16 cellular contexts compared by ENCODE assay signal in the genomic region with DNA sequence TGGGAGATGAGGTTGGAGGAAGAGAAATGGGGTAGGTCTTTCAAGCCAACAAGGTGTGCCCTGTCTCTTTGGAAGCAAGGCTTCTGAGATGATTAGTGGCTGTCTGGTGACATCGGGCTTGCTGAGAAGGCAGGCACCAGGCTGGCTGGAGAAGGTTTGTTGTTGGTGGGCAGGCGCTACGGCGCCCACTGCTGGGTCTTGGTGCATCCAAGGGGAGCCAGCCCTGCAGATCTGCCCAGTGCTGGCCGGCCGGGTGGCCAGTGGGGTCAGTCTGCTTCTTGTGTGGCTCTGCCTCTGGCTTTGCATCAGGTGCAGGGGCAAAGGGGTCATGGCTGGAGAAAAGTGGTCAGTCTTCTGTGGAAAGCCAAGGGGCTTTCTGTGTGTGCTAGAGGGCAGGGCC.
"Had no signal": no experiment of that assay in that cellular context is flagged by ENCODE, and none has a peak within 500 bp of the region (broad histone marks: within the 10 kb centered on the region; RNA-seq: fewer than 3 reads in every experiment).

No MANE protein-coding gene starts in this region.

- H3K27me3 ChIP-seq: tibial nerve had no signal

- H3K9me3 ChIP-seq: tibial nerve had no signal

- DNase-seq: activated CD4-positive, alpha-beta T cell treated with anti-CD3 and anti-CD28 coated beads for 4 hours; activated CD8-positive, alpha-beta memory T cell treated with anti-CD3 and anti-CD28 coated beads, Interleukin-2, amount 50 U/mL, for 4 hours; activated CD8-positive, alpha-beta T cell treated with anti-CD3 and anti-CD28 coated beads for 36 hours; activated naive CD8-positive, alpha-beta T cell treated with anti-CD3 and anti-CD28 coated beads, Interleukin-2, amount 10 ng/mL, durations not matched to agents 7 days and 5 days; activated T-cell treated with anti-CD3 and anti-CD28 coated beads, Interleukin-2, amount 50 U/mL, for 72 hours; anterior cingulate cortex; foreskin melanocyte; naive thymus-derived CD4-positive, alpha-beta T cell; occipital lobe; small intestine; T-cell had no signal

- H3K27ac ChIP-seq: VCaP had no signal

- H3K4me3 ChIP-seq: tibial nerve had no signal

- H3K4me3 Mint-ChIP-seq: activated CD8-positive, alpha-beta T cell treated with anti-CD3 and anti-CD28 coated beads for 36 hours; activated naive CD8-positive, alpha-beta T cell treated with anti-CD3 and anti-CD28 coated beads, Interleukin-2, amount 10 ng/mL, durations not matched to agents 7 days and 5 days; activated T-cell treated with anti-CD3 and anti-CD28 coated beads, Interleukin-2, amount 50 U/mL, for 72 hours; naive thymus-derived CD4-positive, alpha-beta T cell; stimulated activated effector memory CD8-positive, alpha-beta T cell treated with anti-CD3 and anti-CD28 coated beads, Interleukin-12 subunit alpha, Interleukin-12 subunit beta, amount 100 ng/mL, for 72 hours; T-cell had no signal

- H3K36me3 Mint-ChIP-seq: activated naive CD8-positive, alpha-beta T cell treated with anti-CD3 and anti-CD28 coated beads, Interleukin-2, amount 10 ng/mL, durations not matched to agents 7 days and 5 days; naive thymus-derived CD4-positive, alpha-beta T cell; stimulated activated effector memory CD8-positive, alpha-beta T cell treated with anti-CD3 and anti-CD28 coated beads, Interleukin-12 subunit alpha, Interleukin-12 subunit beta, amount 100 ng/mL, for 72 hours; T-cell had no signal

- H3K27ac Mint-ChIP-seq: activated CD8-positive, alpha-beta T cell treated with anti-CD3 and anti-CD28 coated beads for 36 hours; activated naive CD8-positive, alpha-beta T cell treated with anti-CD3 and anti-CD28 coated beads, Interleukin-2, amount 10 ng/mL, durations not matched to agents 7 days and 5 days; activated T-cell treated with anti-CD3 and anti-CD28 coated beads, Interleukin-2, amount 50 U/mL, for 72 hours; naive thymus-derived CD4-positive, alpha-beta T cell; stimulated activated effector memory CD8-positive, alpha-beta T cell treated with anti-CD3 and anti-CD28 coated beads, Interleukin-12 subunit alpha, Interleukin-12 subunit beta, amount 100 ng/mL, for 72 hours; T-cell had no signal

- FAIRE-seq: endothelial cell of umbilical vein, keratinocyte, small intestine had no signal

- H3K9me3 Mint-ChIP-seq: activated CD8-positive, alpha-beta T cell treated with anti-CD3 and anti-CD28 coated beads for 36 hours; activated naive CD8-positive, alpha-beta T cell treated with anti-CD3 and anti-CD28 coated beads, Interleukin-2, amount 10 ng/mL, durations not matched to agents 7 days and 5 days; activated T-cell treated with anti-CD3 and anti-CD28 coated beads, Interleukin-2, amount 50 U/mL, for 72 hours; stimulated activated effector memory CD8-positive, alpha-beta T cell treated with anti-CD3 and anti-CD28 coated beads, Interleukin-12 subunit alpha, Interleukin-12 subunit beta, amount 100 ng/mL, for 72 hours; T-cell had no signal

- H3K4me1 Mint-ChIP-seq: activated naive CD8-positive, alpha-beta T cell treated with anti-CD3 and anti-CD28 coated beads, Interleukin-2, amount 10 ng/mL, durations not matched to agents 7 days and 5 days; naive thymus-derived CD4-positive, alpha-beta T cell; stimulated activated effector memory CD8-positive, alpha-beta T cell treated with anti-CD3 and anti-CD28 coated beads, Interleukin-12 subunit alpha, Interleukin-12 subunit beta, amount 100 ng/mL, for 72 hours; T-cell had no signal

- H3K36me3 ChIP-seq: tibial nerve had no signal

- ATAC-seq: activated CD8-positive, alpha-beta T cell treated with anti-CD3 and anti-CD28 coated beads for 36 hours; activated T-cell treated with anti-CD3 and anti-CD28 coated beads, Interleukin-2, amount 50 U/mL, for 72 hours; naive thymus-derived CD4-positive, alpha-beta T cell; stimulated activated effector memory CD8-positive, alpha-beta T cell treated with anti-CD3 and anti-CD28 coated beads, Interleukin-12 subunit alpha, Interleukin-12 subunit beta, amount 100 ng/mL, for 72 hours; T-cell had no signal
